ENCODE assay signal across 1 cellular context in the genomic region with DNA sequence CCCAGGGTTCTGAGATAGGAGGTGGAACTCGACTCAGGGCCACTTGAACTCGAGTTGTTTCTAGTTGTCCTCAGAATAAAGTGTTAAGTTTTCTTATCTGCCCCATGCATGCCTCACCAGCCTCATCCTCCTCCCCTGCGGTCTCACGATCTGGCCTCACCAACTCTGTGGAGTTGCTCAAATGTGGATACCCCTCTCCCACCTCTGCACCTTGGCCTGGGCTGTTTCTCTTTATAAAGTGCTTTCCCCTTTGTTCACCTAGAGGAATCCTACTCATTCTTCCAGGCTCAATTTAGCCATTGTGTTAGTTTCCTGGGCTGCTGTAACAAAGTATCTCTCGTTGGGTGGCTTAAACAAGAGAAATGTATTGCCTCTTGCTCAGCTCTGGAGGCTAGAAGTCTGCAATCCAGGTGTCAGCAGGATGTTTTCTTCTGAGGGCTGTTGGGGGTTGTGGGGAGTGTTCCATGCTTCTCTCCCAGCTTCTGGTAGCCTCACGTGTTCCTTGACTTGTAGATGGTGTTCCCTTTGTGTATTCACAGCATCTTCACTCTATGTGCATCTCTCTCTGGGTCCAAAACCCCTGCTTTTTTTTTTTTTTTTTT.
TF ChIP-seq lines count a peak whose summit lies in the region.

No MANE protein-coding gene starts in this region.

TF ChIP-seq in K562, 482 proteins besides CTCF, POLR2A, EP300 and RAD21 (continued from another document and continues in another):
- TF ChIP-seq ARID1B (IDR thresholded peaks at IDR 0.05) = peak; percentile 97
- TF ChIP-seq CSDE1 (IDR thresholded peaks at IDR 0.05) = no peak
- TF ChIP-seq RBBP5 (IDR thresholded peaks at IDR 0.05; ENCODE audit: borderline replicate concordance, insufficient read depth, low read length, poor library complexity, severe bottlenecking) = peak; percentile 76
- TF ChIP-seq FUS (optimal IDR thresholded peaks at IDR 0.05; ENCODE audit: low read depth, low read length) = no peak
- TF ChIP-seq, protein P1, sequence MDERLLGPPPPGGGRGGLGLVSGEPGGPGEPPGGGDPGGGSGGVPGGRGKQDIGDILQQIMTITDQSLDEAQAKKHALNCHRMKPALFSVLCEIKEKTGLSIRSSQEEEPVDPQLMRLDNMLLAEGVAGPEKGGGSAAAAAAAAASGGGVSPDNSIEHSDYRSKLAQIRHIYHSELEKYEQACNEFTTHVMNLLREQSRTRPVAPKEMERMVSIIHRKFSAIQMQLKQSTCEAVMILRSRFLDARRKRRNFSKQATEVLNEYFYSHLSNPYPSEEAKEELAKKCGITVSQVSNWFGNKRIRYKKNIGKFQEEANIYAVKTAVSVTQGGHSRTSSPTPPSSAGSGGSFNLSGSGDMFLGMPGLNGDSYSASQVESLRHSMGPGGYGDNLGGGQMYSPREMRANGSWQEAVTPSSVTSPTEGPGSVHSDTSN (CRISPR knock-in tag; IDR thresholded peaks at IDR 0.05; ENCODE audit: low read depth) = no peak
- TF ChIP-seq, protein P1 (tag; conservative IDR thresholded peaks at IDR 0.05; ENCODE audit: low read depth) = no peak
- TF ChIP-seq WHSC1 (IDR thresholded peaks at IDR 0.05; ENCODE audit: low read length) = no peak
- TF ChIP-seq, protein P2, sequence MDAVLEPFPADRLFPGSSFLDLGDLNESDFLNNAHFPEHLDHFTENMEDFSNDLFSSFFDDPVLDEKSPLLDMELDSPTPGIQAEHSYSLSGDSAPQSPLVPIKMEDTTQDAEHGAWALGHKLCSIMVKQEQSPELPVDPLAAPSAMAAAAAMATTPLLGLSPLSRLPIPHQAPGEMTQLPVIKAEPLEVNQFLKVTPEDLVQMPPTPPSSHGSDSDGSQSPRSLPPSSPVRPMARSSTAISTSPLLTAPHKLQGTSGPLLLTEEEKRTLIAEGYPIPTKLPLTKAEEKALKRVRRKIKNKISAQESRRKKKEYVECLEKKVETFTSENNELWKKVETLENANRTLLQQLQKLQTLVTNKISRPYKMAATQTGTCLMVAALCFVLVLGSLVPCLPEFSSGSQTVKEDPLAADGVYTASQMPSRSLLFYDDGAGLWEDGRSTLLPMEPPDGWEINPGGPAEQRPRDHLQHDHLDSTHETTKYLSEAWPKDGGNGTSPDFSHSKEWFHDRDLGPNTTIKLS (IDR thresholded peaks at IDR 0.05; ENCODE audit: borderline replicate concordance, low read depth) = no peak
- TF ChIP-seq NR1H2 (CRISPR knock-in tag; IDR thresholded peaks at IDR 0.05) = no peak
- no peak for TF ChIP-seq HMG20A (CRISPR knock-in tag; conservative IDR thresholded peaks at IDR 0.05)
- peak; percentile 34; the same call in 1 of the 2 replicates for TF ChIP-seq CEBPB (tag; IDR thresholded peaks at IDR 0.05)
- TF ChIP-seq TGIF2 (CRISPR knock-in tag; IDR thresholded peaks at IDR 0.05) = no peak
- no peak for TF ChIP-seq ZFP1 (CRISPR knock-in tag; IDR thresholded peaks at IDR 0.05)
- TF ChIP-seq PTBP1 (IDR thresholded peaks at IDR 0.05; ENCODE audit: low read depth, low read length) = no peak
- no peak for TF ChIP-seq C11orf30 (IDR thresholded peaks at IDR 0.05; ENCODE audit: low read depth)
- TF ChIP-seq, protein P3, sequence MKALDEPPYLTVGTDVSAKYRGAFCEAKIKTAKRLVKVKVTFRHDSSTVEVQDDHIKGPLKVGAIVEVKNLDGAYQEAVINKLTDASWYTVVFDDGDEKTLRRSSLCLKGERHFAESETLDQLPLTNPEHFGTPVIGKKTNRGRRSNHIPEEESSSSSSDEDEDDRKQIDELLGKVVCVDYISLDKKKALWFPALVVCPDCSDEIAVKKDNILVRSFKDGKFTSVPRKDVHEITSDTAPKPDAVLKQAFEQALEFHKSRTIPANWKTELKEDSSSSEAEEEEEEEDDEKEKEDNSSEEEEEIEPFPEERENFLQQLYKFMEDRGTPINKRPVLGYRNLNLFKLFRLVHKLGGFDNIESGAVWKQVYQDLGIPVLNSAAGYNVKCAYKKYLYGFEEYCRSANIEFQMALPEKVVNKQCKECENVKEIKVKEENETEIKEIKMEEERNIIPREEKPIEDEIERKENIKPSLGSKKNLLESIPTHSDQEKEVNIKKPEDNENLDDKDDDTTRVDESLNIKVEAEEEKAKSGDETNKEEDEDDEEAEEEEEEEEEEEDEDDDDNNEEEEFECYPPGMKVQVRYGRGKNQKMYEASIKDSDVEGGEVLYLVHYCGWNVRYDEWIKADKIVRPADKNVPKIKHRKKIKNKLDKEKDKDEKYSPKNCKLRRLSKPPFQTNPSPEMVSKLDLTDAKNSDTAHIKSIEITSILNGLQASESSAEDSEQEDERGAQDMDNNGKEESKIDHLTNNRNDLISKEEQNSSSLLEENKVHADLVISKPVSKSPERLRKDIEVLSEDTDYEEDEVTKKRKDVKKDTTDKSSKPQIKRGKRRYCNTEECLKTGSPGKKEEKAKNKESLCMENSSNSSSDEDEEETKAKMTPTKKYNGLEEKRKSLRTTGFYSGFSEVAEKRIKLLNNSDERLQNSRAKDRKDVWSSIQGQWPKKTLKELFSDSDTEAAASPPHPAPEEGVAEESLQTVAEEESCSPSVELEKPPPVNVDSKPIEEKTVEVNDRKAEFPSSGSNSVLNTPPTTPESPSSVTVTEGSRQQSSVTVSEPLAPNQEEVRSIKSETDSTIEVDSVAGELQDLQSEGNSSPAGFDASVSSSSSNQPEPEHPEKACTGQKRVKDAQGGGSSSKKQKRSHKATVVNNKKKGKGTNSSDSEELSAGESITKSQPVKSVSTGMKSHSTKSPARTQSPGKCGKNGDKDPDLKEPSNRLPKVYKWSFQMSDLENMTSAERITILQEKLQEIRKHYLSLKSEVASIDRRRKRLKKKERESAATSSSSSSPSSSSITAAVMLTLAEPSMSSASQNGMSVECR (CRISPR knock-in tag; IDR thresholded peaks at IDR 0.05) = no peak
- TF ChIP-seq SAP30 (IDR thresholded peaks at IDR 0.05; ENCODE audit: borderline replicate concordance, insufficient read depth, low read depth, low read length, poor library complexity, severe bottlenecking) = no peak
- TF ChIP-seq THRAP3 (IDR thresholded peaks at IDR 0.05; ENCODE audit: borderline replicate concordance) = no peak
- no peak for TF ChIP-seq ZSCAN32 (CRISPR knock-in tag; IDR thresholded peaks at IDR 0.05)
- no peak for TF ChIP-seq ZNF224 (CRISPR knock-in tag; IDR thresholded peaks at IDR 0.05)
- no peak for TF ChIP-seq HNRNPH1 (optimal IDR thresholded peaks at IDR 0.05; ENCODE audit: low read depth, low read length)
- TF ChIP-seq POLR2H (tag; IDR thresholded peaks at IDR 0.05; ENCODE audit: low read depth) = no peak
- TF ChIP-seq SLC30A9 (CRISPR knock-in tag; IDR thresholded peaks at IDR 0.05) = no peak
- TF ChIP-seq, protein P4, sequence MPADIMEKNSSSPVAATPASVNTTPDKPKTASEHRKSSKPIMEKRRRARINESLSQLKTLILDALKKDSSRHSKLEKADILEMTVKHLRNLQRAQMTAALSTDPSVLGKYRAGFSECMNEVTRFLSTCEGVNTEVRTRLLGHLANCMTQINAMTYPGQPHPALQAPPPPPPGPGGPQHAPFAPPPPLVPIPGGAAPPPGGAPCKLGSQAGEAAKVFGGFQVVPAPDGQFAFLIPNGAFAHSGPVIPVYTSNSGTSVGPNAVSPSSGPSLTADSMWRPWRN (IDR thresholded peaks at IDR 0.05; ENCODE audit: low read depth) = peak; percentile 76
- no peak for TF ChIP-seq ZNF699 (CRISPR knock-in tag; IDR thresholded peaks at IDR 0.05; ENCODE audit: insufficient replicate concordance)
- no peak for TF ChIP-seq SRSF7 (optimal IDR thresholded peaks at IDR 0.05; ENCODE audit: low read depth, low read length)
- TF ChIP-seq, protein P5, sequence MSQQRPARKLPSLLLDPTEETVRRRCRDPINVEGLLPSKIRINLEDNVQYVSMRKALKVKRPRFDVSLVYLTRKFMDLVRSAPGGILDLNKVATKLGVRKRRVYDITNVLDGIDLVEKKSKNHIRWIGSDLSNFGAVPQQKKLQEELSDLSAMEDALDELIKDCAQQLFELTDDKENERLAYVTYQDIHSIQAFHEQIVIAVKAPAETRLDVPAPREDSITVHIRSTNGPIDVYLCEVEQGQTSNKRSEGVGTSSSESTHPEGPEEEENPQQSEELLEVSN (IDR thresholded peaks at IDR 0.05; ENCODE audit: borderline replicate concordance in 1 of 2, extremely low read depth in 1 of 2, insufficient read depth in 1 of 2, insufficient read length in 1 of 2, low read depth in 1 of 2, low read length in 1 of 2, poor library complexity in 1 of 2, severe bottlenecking in 1 of 2) = no peak
- TF ChIP-seq POLR2AphosphoS5 (IDR thresholded peaks at IDR 0.05; ENCODE audit: control insufficient read depth, insufficient read depth, low read depth, low read length) = peak; percentile 93
- TF ChIP-seq ZNF134 (CRISPR knock-in tag; conservative IDR thresholded peaks at IDR 0.05) = no peak
- TF ChIP-seq SIN3B (IDR thresholded peaks at IDR 0.05; ENCODE audit: low read depth) = no peak
- TF ChIP-seq ZNF551 (CRISPR knock-in tag; IDR thresholded peaks at IDR 0.05) = no peak
- TF ChIP-seq, protein P6, sequence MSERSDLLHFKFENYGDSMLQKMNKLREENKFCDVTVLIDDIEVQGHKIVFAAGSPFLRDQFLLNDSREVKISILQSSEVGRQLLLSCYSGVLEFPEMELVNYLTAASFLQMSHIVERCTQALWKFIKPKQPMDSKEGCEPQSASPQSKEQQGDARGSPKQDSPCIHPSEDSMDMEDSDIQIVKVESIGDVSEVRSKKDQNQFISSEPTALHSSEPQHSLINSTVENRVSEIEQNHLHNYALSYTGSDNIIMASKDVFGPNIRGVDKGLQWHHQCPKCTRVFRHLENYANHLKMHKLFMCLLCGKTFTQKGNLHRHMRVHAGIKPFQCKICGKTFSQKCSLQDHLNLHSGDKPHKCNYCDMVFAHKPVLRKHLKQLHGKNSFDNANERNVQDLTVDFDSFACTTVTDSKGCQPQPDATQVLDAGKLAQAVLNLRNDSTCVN (CRISPR knock-in tag; IDR thresholded peaks at IDR 0.05) = no peak
- TF ChIP-seq CREM (IDR thresholded peaks at IDR 0.05; ENCODE audit: low read depth) = peak; percentile 59; the same call in 1 of the 2 replicates
- peak; percentile 62; the same call in 1 of the 2 replicates for TF ChIP-seq BCOR (IDR thresholded peaks at IDR 0.05)
- TF ChIP-seq POU5F1 (IDR thresholded peaks at IDR 0.05; ENCODE audit: borderline replicate concordance, low read depth, low read length, partially characterized antibody) = no peak
- no peak for TF ChIP-seq RHOXF2B (CRISPR knock-in tag; conservative IDR thresholded peaks at IDR 0.05)
- TF ChIP-seq, protein P7, sequence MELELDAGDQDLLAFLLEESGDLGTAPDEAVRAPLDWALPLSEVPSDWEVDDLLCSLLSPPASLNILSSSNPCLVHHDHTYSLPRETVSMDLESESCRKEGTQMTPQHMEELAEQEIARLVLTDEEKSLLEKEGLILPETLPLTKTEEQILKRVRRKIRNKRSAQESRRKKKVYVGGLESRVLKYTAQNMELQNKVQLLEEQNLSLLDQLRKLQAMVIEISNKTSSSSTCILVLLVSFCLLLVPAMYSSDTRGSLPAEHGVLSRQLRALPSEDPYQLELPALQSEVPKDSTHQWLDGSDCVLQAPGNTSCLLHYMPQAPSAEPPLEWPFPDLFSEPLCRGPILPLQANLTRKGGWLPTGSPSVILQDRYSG (tag; conservative IDR thresholded peaks at IDR 0.05; ENCODE audit: low read depth) = no peak
- TF ChIP-seq, protein P8, sequence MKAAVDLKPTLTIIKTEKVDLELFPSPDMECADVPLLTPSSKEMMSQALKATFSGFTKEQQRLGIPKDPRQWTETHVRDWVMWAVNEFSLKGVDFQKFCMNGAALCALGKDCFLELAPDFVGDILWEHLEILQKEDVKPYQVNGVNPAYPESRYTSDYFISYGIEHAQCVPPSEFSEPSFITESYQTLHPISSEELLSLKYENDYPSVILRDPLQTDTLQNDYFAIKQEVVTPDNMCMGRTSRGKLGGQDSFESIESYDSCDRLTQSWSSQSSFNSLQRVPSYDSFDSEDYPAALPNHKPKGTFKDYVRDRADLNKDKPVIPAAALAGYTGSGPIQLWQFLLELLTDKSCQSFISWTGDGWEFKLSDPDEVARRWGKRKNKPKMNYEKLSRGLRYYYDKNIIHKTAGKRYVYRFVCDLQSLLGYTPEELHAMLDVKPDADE (conservative IDR thresholded peaks at IDR 0.05; ENCODE audit: control insufficient read depth, low read depth, low read length) = 0 out of 2 replicates have a peak, but pooled peaks have one; percentile 37
- TF ChIP-seq ILK (tag; IDR thresholded peaks at IDR 0.05; ENCODE audit: borderline replicate concordance, low read depth) = no peak
- TF ChIP-seq DACH1 (IDR thresholded peaks at IDR 0.05; ENCODE audit: partially characterized antibody) = no peak
- TF ChIP-seq GABPB2 (CRISPR knock-in tag; conservative IDR thresholded peaks at IDR 0.05) = no peak
- TF ChIP-seq BRF1 (IDR thresholded peaks at IDR 0.05; ENCODE audit: borderline replicate concordance, extremely low read depth, insufficient read length) = no peak
- peak; percentile 23; the same call in 1 of the 2 replicates for TF ChIP-seq ZNF263 (CRISPR knock-in tag; IDR thresholded peaks at IDR 0.05; ENCODE audit: borderline replicate concordance)
- no peak; the same call in 1 of the 2 replicates for TF ChIP-seq CBX1 (IDR thresholded peaks at IDR 0.05; ENCODE audit: low read depth)
- peak; percentile 76; the same call in 1 of the 2 replicates for TF ChIP-seq CTBP1 (IDR thresholded peaks at IDR 0.05; ENCODE audit: borderline replicate concordance)
- no peak for TF ChIP-seq SMARCA5 (IDR thresholded peaks at IDR 0.05)
- no peak for TF ChIP-seq CBX2 (IDR thresholded peaks at IDR 0.05; ENCODE audit: insufficient read depth, low read length, poor library complexity, severe bottlenecking)
- TF ChIP-seq HIVEP1 (CRISPR knock-in tag; IDR thresholded peaks at IDR 0.05) = no peak
- peak; percentile 55; the same call in 1 of the 2 replicates for TF ChIP-seq ESRRA (IDR thresholded peaks at IDR 0.05; ENCODE audit: borderline replicate concordance, low read depth)
- TF ChIP-seq ZFP36 (IDR thresholded peaks at IDR 0.05; ENCODE audit: low read depth, low read length, partially characterized antibody) = no peak
- TF ChIP-seq, protein P9, sequence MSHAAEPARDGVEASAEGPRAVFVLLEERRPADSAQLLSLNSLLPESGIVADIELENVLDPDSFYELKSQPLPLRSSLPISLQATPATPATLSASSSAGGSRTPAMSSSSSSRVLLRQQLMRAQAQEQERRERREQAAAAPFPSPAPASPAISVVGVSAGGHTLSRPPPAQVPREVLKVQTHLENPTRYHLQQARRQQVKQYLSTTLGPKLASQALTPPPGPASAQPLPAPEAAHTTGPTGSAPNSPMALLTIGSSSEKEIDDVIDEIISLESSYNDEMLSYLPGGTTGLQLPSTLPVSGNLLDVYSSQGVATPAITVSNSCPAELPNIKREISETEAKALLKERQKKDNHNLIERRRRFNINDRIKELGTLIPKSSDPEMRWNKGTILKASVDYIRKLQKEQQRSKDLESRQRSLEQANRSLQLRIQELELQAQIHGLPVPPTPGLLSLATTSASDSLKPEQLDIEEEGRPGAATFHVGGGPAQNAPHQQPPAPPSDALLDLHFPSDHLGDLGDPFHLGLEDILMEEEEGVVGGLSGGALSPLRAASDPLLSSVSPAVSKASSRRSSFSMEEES (CRISPR knock-in tag; IDR thresholded peaks at IDR 0.05) = no peak
- no peak for TF ChIP-seq JUNB (CRISPR knock-in tag; conservative IDR thresholded peaks at IDR 0.05)
- no peak for TF ChIP-seq CBX5 (IDR thresholded peaks at IDR 0.05; ENCODE audit: borderline replicate concordance, low read depth)
- TF ChIP-seq ZNF76 (CRISPR knock-in tag; IDR thresholded peaks at IDR 0.05; ENCODE audit: borderline replicate concordance) = no peak
